Comparison of ENCODE assay signal across 28 cellular contexts in the genomic region with DNA sequence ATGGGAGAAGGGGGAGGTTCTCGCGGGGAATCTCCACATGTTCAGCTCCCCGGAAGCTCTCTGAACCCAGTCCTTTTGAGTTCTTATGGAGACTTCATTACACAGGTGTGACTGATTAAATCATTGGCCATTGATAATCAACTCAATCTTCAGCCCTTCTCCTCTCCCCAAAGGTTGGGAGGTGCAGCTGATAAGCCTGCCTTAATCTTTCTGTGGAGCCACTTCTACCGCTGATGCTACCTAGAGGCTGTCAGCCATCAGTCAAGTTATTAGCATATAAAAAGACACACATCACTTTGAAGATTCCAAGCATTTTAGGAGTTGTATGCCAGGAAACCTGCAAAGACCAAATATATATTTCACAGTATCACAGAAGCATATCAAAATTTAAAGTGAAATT.
"Had no signal": no experiment of that assay in that cellular context is flagged by ENCODE, and none has a peak within 500 bp of the region (broad histone marks: within the 10 kb centered on the region; RNA-seq: fewer than 3 reads in every experiment).

No MANE protein-coding gene starts in this region.

- H3K79me2 ChIP-seq: parathyroid adenoma had no signal

- H3K4me3 ChIP-seq: lung, neural progenitor cell, right atrium auricular region, sigmoid colon, stomach, thyroid gland had no signal

- H3K4me3 Mint-ChIP-seq: effector memory CD8-positive, alpha-beta T cell; immature natural killer cell; memory B cell; naive thymus-derived CD4-positive, alpha-beta T cell; nephron; neural progenitor cell; stimulated activated effector memory CD8-positive, alpha-beta T cell treated with anti-CD3 and anti-CD28 coated beads, Interleukin-12 subunit alpha, Interleukin-12 subunit beta, amount 100 ng/mL, for 72 hours had no signal

- H3K4me1 ChIP-seq: foreskin keratinocyte, neural progenitor cell, parathyroid adenoma, right atrium auricular region, sigmoid colon, stomach, thyroid gland had no signal

- H3K36me3 Mint-ChIP-seq: immature natural killer cell; memory B cell; naive thymus-derived CD4-positive, alpha-beta T cell; neural progenitor cell; stimulated activated effector memory CD8-positive, alpha-beta T cell treated with anti-CD3 and anti-CD28 coated beads, Interleukin-12 subunit alpha, Interleukin-12 subunit beta, amount 100 ng/mL, for 72 hours had no signal

- H3K4me2 ChIP-seq: neural progenitor cell had no signal

- H3K36me3 ChIP-seq: neural progenitor cell, right atrium auricular region, sigmoid colon, stomach, thyroid gland had no signal

- H3K9me3 ChIP-seq: right atrium auricular region, sigmoid colon, stomach, thyroid gland had no signal

- DNase-seq: cortex of kidney; effector memory CD8-positive, alpha-beta T cell; foreskin keratinocyte; glutamatergic neuron; hypothalamus; immature natural killer cell; islet precursor cell; kidney glomerular epithelial cell; left colon; midbrain; naive thymus-derived CD4-positive, alpha-beta T cell; sigmoid colon; stimulated activated CD4-positive, alpha-beta T cell treated with anti-CD3 and anti-CD28 coated beads, Interleukin-2, amount 100 ng/mL, for 24 hours; stimulated activated CD4-positive, alpha-beta T cell treated with anti-CD3 and anti-CD28 coated beads, Interleukin-4, amount 100 ng/mL, for 24 hours; stimulated activated naive CD4-positive, alpha-beta T cell treated with Interleukin-2 at 50 U/mL for 16 hours; stomach; thyroid gland; trophoblast cell had no signal

- H3K4me1 Mint-ChIP-seq: immature natural killer cell; memory B cell; naive thymus-derived CD4-positive, alpha-beta T cell; nephron; stimulated activated effector memory CD8-positive, alpha-beta T cell treated with anti-CD3 and anti-CD28 coated beads, Interleukin-12 subunit alpha, Interleukin-12 subunit beta, amount 100 ng/mL, for 72 hours had no signal

- H3K27me3 Mint-ChIP-seq: progenitor cell of endocrine pancreas had no signal

- H3K9me3 Mint-ChIP-seq: effector memory CD8-positive, alpha-beta T cell; immature natural killer cell; memory B cell; neural progenitor cell; stimulated activated effector memory CD8-positive, alpha-beta T cell treated with anti-CD3 and anti-CD28 coated beads, Interleukin-12 subunit alpha, Interleukin-12 subunit beta, amount 100 ng/mL, for 72 hours had no signal

- H3K27ac Mint-ChIP-seq: effector memory CD8-positive, alpha-beta T cell; immature natural killer cell; memory B cell; naive thymus-derived CD4-positive, alpha-beta T cell; nephron; neural progenitor cell; progenitor cell of endocrine pancreas; stimulated activated effector memory CD8-positive, alpha-beta T cell treated with anti-CD3 and anti-CD28 coated beads, Interleukin-12 subunit alpha, Interleukin-12 subunit beta, amount 100 ng/mL, for 72 hours had no signal

- H3K27me3 ChIP-seq: neural progenitor cell, right atrium auricular region, sigmoid colon, stomach, thyroid gland had no signal

- H3K27ac ChIP-seq: epithelial cell of prostate, foreskin keratinocyte, neural progenitor cell, parathyroid adenoma, sigmoid colon, stomach, thyroid gland had no signal

- ATAC-seq: effector memory CD8-positive, alpha-beta T cell; esophagus mucosa; foreskin keratinocyte; left colon; naive thymus-derived CD4-positive, alpha-beta T cell; stimulated activated effector memory CD8-positive, alpha-beta T cell treated with anti-CD3 and anti-CD28 coated beads, Interleukin-12 subunit alpha, Interleukin-12 subunit beta, amount 100 ng/mL, for 72 hours had no signal

- H2AFZ ChIP-seq: neural progenitor cell, parathyroid adenoma had no signal
